ENCODE assay signal across 11 cellular contexts in genomic region chr12:132685400-132685799, GRCh38. TPM values are rescaled to one million over a fixed set of nuclear protein-coding genes. Genes with fewer than 3 reads are reported as not detected.
DNase-seq lines count a peak whose midpoint lies in the region; ATAC-seq and TF ChIP-seq lines count a peak whose summit lies in the region.
"Had no signal": no experiment of that assay in that cellular context is flagged by ENCODE, and none has a peak within 500 bp of the region (broad histone marks: within the 10 kb centered on the region; RNA-seq: fewer than 3 reads in every experiment).

No MANE protein-coding gene starts in this region.

- ATAC-seq in GM18858 (IDR thresholded peaks at IDR 0.05; ENCODE audit: unreplicated experiment) (no peak), HG03439 (IDR thresholded peaks at IDR 0.05; ENCODE audit: unreplicated experiment) (no peak)

- no peaks in the 10 kb centered on the region for H3K36me3 ChIP-seq in PC-9 (ENCODE audit: low read depth)

- H3K9me3 ChIP-seq in PC-9 (ENCODE audit: insufficient read depth, low read depth): no peaks in the 10 kb centered on the region

- H3K27me3 ChIP-seq in PC-9 (ENCODE audit: insufficient read depth, low read depth): no peaks in the 10 kb centered on the region

- no peak for TF ChIP-seq CTCF in PC-9 (conservative IDR thresholded peaks at IDR 0.05)
- TF ChIP-seq CTCF in endothelial cell (IDR thresholded peaks at IDR 0.05; ENCODE audit: unreplicated experiment): no peak
- no peak for TF ChIP-seq CTCF in progenitor cell of endocrine pancreas (IDR thresholded peaks at IDR 0.05; ENCODE audit: unreplicated experiment)

- no peak overlapping the region for H3K4me3 ChIP-seq in PC-9

- no peak overlapping the region for H3K27ac ChIP-seq in PC-9

- peaks cover 29% of the 10 kb centered on the region for H3K36me3 Mint-ChIP-seq in activated T-cell treated with anti-CD3 and anti-CD28 coated beads, Interleukin-2, amount 50 U/mL, for 24 hours (ENCODE audit: low read depth)
- H3K36me3 Mint-ChIP-seq in endothelial cell (ENCODE audit: low read depth, unreplicated experiment) (peaks cover 35% of the 10 kb centered on the region), progenitor cell of endocrine pancreas (ENCODE audit: insufficient read depth) (peaks cover 3% of the 10 kb centered on the region)

- no peaks in the 10 kb centered on the region for H3F3A ChIP-seq in PC-9 (ENCODE audit: insufficient read depth, low read depth)

- H3K79me2 ChIP-seq in PC-9 (ENCODE audit: low read depth): peaks cover 51% of the 10 kb centered on the region

- peaks cover 13% of the 10 kb centered on the region for H3K4me1 ChIP-seq in PC-9 (replicated peaks; ENCODE audit: insufficient read depth)

- POLR2A ChIA-PET in PC-9 (lab: Charles Lee; ENCODE audit: unreplicated experiment): no interaction called here

- no peaks in the 10 kb centered on the region for H3K27me3 Mint-ChIP-seq in activated T-cell treated with anti-CD3 and anti-CD28 coated beads, Interleukin-2, amount 50 U/mL, for 24 hours
- H3K27me3 Mint-ChIP-seq in endothelial cell (ENCODE audit: unreplicated experiment): peaks cover 12% of the 10 kb centered on the region
- H3K27me3 Mint-ChIP-seq in progenitor cell of endocrine pancreas: peaks cover 10% of the 10 kb centered on the region

- BruUV-seq in PC-9 (replicated peaks; lab: Mats Ljungman, UMichigan): TSS peak; percentile 71

- no peak overlapping the region for H2AFZ ChIP-seq in PC-9

- peak overlapping the region; percentile 19; the same call in 1 of the 2 replicates for H3K4me2 ChIP-seq in PC-9

- H3K9me3 Mint-ChIP-seq in activated T-cell treated with anti-CD3 and anti-CD28 coated beads, Interleukin-2, amount 50 U/mL, for 24 hours: no peaks in the 10 kb centered on the region
- H3K9me3 Mint-ChIP-seq in endothelial cell (ENCODE audit: unreplicated experiment) (no peaks in the 10 kb centered on the region), progenitor cell of endocrine pancreas (ENCODE audit: low read depth) (no peaks in the 10 kb centered on the region)

- intact Hi-C loops in PC-9 (cut with micrococcal nuclease; ENCODE audit: unreplicated experiment): no loop called here

- peaks cover 5% of the 10 kb centered on the region; the same call in 1 of the 2 replicates for H4K20me1 ChIP-seq in PC-9 (ENCODE audit: insufficient read depth)

- H3K27ac Mint-ChIP-seq in activated T-cell treated with anti-CD3 and anti-CD28 coated beads, Interleukin-2, amount 50 U/mL, for 24 hours: peak overlapping the region; percentile 69
- H3K27ac Mint-ChIP-seq in endothelial cell (ENCODE audit: unreplicated experiment) (peak overlapping the region; percentile 61), progenitor cell of endocrine pancreas (peak overlapping the region; percentile 45)

- peaks cover 28% of the 10 kb centered on the region for H3K4me1 Mint-ChIP-seq in activated T-cell treated with anti-CD3 and anti-CD28 coated beads, Interleukin-2, amount 50 U/mL, for 24 hours (ENCODE audit: low read depth)
- peaks cover 25% of the 10 kb centered on the region for H3K4me1 Mint-ChIP-seq in endothelial cell (ENCODE audit: unreplicated experiment)
- peaks cover 11% of the 10 kb centered on the region for H3K4me1 Mint-ChIP-seq in progenitor cell of endocrine pancreas (ENCODE audit: low read depth)

- DNase-seq in activated T-cell treated with anti-CD3 and anti-CD28 coated beads, Interleukin-2, amount 50 U/mL, for 24 hours: no peak
- DNase-seq in activated T-cell treated with anti-CD3 and anti-CD28 coated beads, Interleukin-2, amount 50 U/mL, for 1 hour: no peak
- DNase-seq in PC-9: no peak
- no peak for DNase-seq in endothelial cell (ENCODE audit: low spot score)
- DNase-seq in progenitor cell of endocrine pancreas (ENCODE audit: low spot score, unreplicated experiment): no peak
- no peak for DNase-seq in globus pallidus (ENCODE audit: low spot score)
- DNase-seq: cortex of kidney; NCI-H146; NK-92 treated with Interleukin-12 subunit alpha and Interleukin-12 subunit beta, amount 100 ng/mL, for 24 hours had no signal

- H3K9me2 ChIP-seq in PC-9 (ENCODE audit: insufficient read depth): no peaks in the 10 kb centered on the region

- H3K4me3 Mint-ChIP-seq in activated T-cell treated with anti-CD3 and anti-CD28 coated beads, Interleukin-2, amount 50 U/mL, for 24 hours: peak overlapping the region; percentile 79
- H3K4me3 Mint-ChIP-seq in endothelial cell (ENCODE audit: unreplicated experiment) (peak overlapping the region; percentile 87), progenitor cell of endocrine pancreas (ENCODE audit: low read depth) (peak overlapping the region; percentile 68)

- CTCF ChIA-PET in PC-9 (lab: Charles Lee): no interaction called here

RNA-seq across cellular contexts. Expression of gene POLE, which starts 1.7 kb away (rescaled TPM):
- 62.9 and 69.9 TPM in 2 replicates for total RNA-seq in PC-9 (2021)
- 137 TPM for total RNA-seq in endothelial cell (ENCODE audit: unreplicated experiment)
- total RNA-seq in progenitor cell of endocrine pancreas: 121 and 129 TPM in 2 replicates

RNA-seq across cellular contexts. Expression of gene PXMP2, which starts 2.0 kb away (rescaled TPM):
- total RNA-seq in PC-9 (2021) (38.6 and 43.9 TPM in 2 replicates), endothelial cell (ENCODE audit: unreplicated experiment) (18.6 TPM), progenitor cell of endocrine pancreas (24.4 and 25.0 TPM in 2 replicates)

RNA-seq across cellular contexts. Expression of gene PGAM5, which starts 25.2 kb away (rescaled TPM):
- total RNA-seq in PC-9 (2021) (50.2 and 59.0 TPM in 2 replicates), endothelial cell (ENCODE audit: unreplicated experiment) (43.9 TPM), progenitor cell of endocrine pancreas (39.6 and 44.4 TPM in 2 replicates)
